In the genomic region with DNA sequence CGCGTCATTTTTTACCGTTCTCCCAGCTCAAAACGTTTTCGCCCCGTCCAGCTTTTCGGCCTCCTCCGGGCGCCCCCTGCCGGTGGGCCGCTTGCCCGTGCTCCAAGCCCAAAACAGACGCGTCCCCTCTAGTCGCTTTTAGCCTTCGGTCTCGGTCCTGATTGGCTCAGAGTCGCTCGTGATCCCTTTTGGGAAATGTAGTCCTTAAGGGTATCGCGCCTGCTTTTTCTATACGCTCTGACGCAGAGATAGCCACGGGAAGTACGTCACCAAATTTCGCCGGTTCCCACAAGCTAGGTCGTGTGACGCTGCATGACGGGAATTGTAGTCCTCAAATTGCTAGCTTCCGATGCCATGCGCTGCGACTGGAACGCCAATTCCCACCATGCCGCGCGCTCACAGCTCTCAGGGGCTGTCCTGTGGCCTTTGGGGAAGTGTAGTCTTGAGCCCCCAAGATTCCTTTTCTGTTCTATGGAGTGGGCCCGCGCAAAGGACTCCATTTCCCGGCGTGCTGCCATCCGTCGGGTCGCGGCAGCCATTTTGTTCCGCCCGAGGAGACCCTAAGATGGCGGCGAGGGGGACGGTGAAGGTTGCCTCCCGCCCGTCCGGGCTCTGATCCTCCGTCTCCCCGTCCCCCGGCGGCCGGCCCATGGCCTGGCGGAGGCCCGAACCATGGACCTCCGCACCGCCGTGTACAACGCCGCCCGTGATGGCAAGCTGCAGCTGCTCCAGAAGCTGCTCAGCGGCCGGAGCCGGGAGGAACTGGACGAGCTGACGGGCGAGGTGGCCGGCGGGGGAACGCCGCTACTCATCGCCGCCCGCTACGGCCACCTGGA, we compare ENCODE assay signal across 8 cellular contexts. TPM values are rescaled to one million over a fixed set of nuclear protein-coding genes. Genes with fewer than 3 reads are reported as not detected.
DNase-seq lines count a peak whose midpoint lies in the region; ATAC-seq, FAIRE-seq and TF ChIP-seq lines count a peak whose summit lies in the region.

TSS of gene FEM1A (plus strand) at position 552 of the 836 bp plus-strand sequence. CDS start at position 673, 121 bp downstream.

- H2AFZ ChIP-seq in trophoblast cell (ENCODE audit: insufficient read depth, low read length, poor library complexity), result peak within 1 kb of the TSS; percentile 77

- H3K9ac ChIP-seq in trophoblast cell (ENCODE audit: low read length), result peak within 1 kb of the TSS; percentile 97

- H3K27me3 Mint-ChIP-seq in T-cell (no peaks in the 10 kb centered on the region), type B pancreatic cell (peaks cover 8% of the 10 kb centered on the region)

- TF ChIP-seq CTCF in type B pancreatic cell (conservative IDR thresholded peaks at IDR 0.05), result peak; percentile 100

- H3K14ac ChIP-seq in trophoblast cell (ENCODE audit: low read length), result peak within 1 kb of the TSS; percentile 89

- no peak within 1 kb of the TSS for H2BK12ac ChIP-seq in trophoblast cell (ENCODE audit: low read length)

- peak within 1 kb of the TSS; percentile 78 for H3K18ac ChIP-seq in trophoblast cell (ENCODE audit: low read length)

- H3K79me1 ChIP-seq in trophoblast cell (ENCODE audit: low read length), result peaks cover 4% of the 10 kb centered on the region

- peak within 1 kb of the TSS; percentile 81 for H2BK120ac ChIP-seq in trophoblast cell (ENCODE audit: insufficient read depth, low read length, poor library complexity)

- peaks cover 23 to 26% of the 10 kb centered on the region in 2 experiments for H3K36me3 ChIP-seq in trophoblast cell (ENCODE audit: control insufficient read depth in 1 of 2, insufficient read depth in 2 of 2, low read length in 2 of 2)

- H3K4me3 Mint-ChIP-seq in T-cell (peak within 1 kb of the TSS; percentile 77 to 85 (median 77)), type B pancreatic cell (peak within 1 kb of the TSS; percentile 90)

- peak; percentile 79 for TF ChIP-seq POLR2A in GM12892 (IDR thresholded peaks at IDR 0.05; ENCODE audit: low read depth, low read length)

- H3K27ac ChIP-seq in adipose tissue (ENCODE audit: low read depth, low read length), result peak within 1 kb of the TSS; percentile 1
- H3K27ac ChIP-seq in trophoblast cell (ENCODE audit: low read depth, low read length), result peak within 1 kb of the TSS; percentile 80

- peak within 1 kb of the TSS; percentile 96 for H4K8ac ChIP-seq in trophoblast cell (ENCODE audit: low read depth, low read length)

- peaks cover 15% of the 10 kb centered on the region for H3K36me3 Mint-ChIP-seq in T-cell
- peaks cover under 1% of the 10 kb centered on the region for H3K36me3 Mint-ChIP-seq in type B pancreatic cell

- 0 to 1% (median 0%) methylated on average over 57 to 80 of the region's 80 CpGs for WGBS in adipose tissue, 3 donors
- WGBS in trophoblast cell (ENCODE audit: extremely low coverage, insufficient coverage, insufficient read length), result no CpG with 5 or more reads among the region's 80 CpGs

- peaks cover 6 to 9% of the 10 kb centered on the region in 2 experiments for H3K4me1 ChIP-seq in trophoblast cell (ENCODE audit: control insufficient read depth in 1 of 2, insufficient read depth in 2 of 2, low read length in 2 of 2)

- peaks cover 12% of the 10 kb centered on the region for H3K79me2 ChIP-seq in trophoblast cell (ENCODE audit: control insufficient read depth, insufficient read depth, low read length, poor library complexity)

- CTCF ChIA-PET in T-cell (lab: Charles Lee), result interaction anchor here in 1 of 2 donors (0.6 to 2.3 kb wide), 32 partner anchors 9 to 1356 kb away, joined by 3 to 36 read pairs (median 4); partner anchors contain the start of genes CHAF1A, DPP9, HDGFL2 and PTPRS

- intact Hi-C loops in cardiac septum (cut with DNase I), result no loop called here

- POLR2A ChIA-PET in T-cell (lab: Charles Lee), result interaction anchor here in 1 of 2 donors (0.5 to 0.7 kb wide), 5 partner anchors 30 to 792 kb away, joined by 3 to 6 read pairs (median 4); no protein-coding TSS in a partner anchor

- DNase-seq in GM12892 (ENCODE audit: insufficient read length) (peak; percentile 93), NCI-H1436 treated with DMSO at 0.1 percent for 48 hours (lab: John Stamatoyannopoulos, UW) (peak; percentile 99), T-cell (peak; percentile 93 to 100 (median 99)), cardiac septum (ENCODE audit: low spot score) (peak; percentile 100), trophoblast cell (peak; percentile 100), type B pancreatic cell (ENCODE audit: extremely low spot score, unreplicated experiment) (peak; percentile 98)

- H3K9me3 Mint-ChIP-seq in T-cell (no peaks in the 10 kb centered on the region), type B pancreatic cell (no peaks in the 10 kb centered on the region)

- H3K4me2 ChIP-seq in trophoblast cell (ENCODE audit: low read length), result peak within 1 kb of the TSS; percentile 83

- H3K4me1 Mint-ChIP-seq in T-cell, result peaks cover 20 to 40% (median 39%) of the 10 kb centered on the region in 3 donors
- H3K4me1 Mint-ChIP-seq in type B pancreatic cell (ENCODE audit: unreplicated experiment), result peaks cover 8% of the 10 kb centered on the region

- H4K12ac ChIP-seq in trophoblast cell (ENCODE audit: low read depth, low read length), result peak within 1 kb of the TSS; percentile 87

- FAIRE-seq in GM12892 (lab: Jason Lieb, UNC), result peak; percentile 98

- H3K27ac Mint-ChIP-seq in T-cell (peak within 1 kb of the TSS; percentile 76 to 87), type B pancreatic cell (peak within 1 kb of the TSS; percentile 86)

- H3K23ac ChIP-seq in trophoblast cell (ENCODE audit: low read length), result no peak within 1 kb of the TSS

- H4K91ac ChIP-seq in trophoblast cell (ENCODE audit: low read depth, low read length), result peak within 1 kb of the TSS; percentile 90

- peak within 1 kb of the TSS; percentile 52 for H2BK5ac ChIP-seq in trophoblast cell (ENCODE audit: low read depth, low read length, poor library complexity)

- H3K4me3 ChIP-seq in trophoblast cell (ENCODE audit: low read depth, low read length), result peak within 1 kb of the TSS; percentile 99

- no peaks in the 10 kb centered on the region for H3K27me3 ChIP-seq in trophoblast cell (ENCODE audit: insufficient read depth, low read length)

- H3K4ac ChIP-seq in trophoblast cell (ENCODE audit: low read depth, low read length), result peak within 1 kb of the TSS; percentile 64

- peak; percentile 91 for ATAC-seq in HG02852 (IDR thresholded peaks at IDR 0.05; ENCODE audit: unreplicated experiment)
- ATAC-seq in T-cell (replicated peaks in 1 of 4), result peak; percentile 92 to 97 (median 94)

- peak within 1 kb of the TSS; percentile 60 for H2AK5ac ChIP-seq in trophoblast cell (ENCODE audit: low read length)

- no peaks in the 10 kb centered on the region for H3K9me3 ChIP-seq in trophoblast cell (ENCODE audit: insufficient read depth, low read depth, low read length)

RNA-seq across cellular contexts. Expression of gene FEM1A, which starts in this region (rescaled TPM):
- polyA plus RNA-seq in GM12892 (2012; ENCODE audit: missing spikeins), result 0.17 TPM
- 10 to 100 TPM in 4 of 5 donors, 1 to 10 TPM in 1; 9.7 to 17.7 (median 16.1) TPM for total RNA-seq in T-cell
- polyA plus RNA-seq in adipose tissue, result 1 to 10 TPM; 3.3 to 6.1 (median 5.5) TPM
- 33.2 TPM for total RNA-seq in cardiac septum
- polyA plus RNA-seq in trophoblast cell (2013), result 6.2 TPM in 2 replicates
- total RNA-seq in type B pancreatic cell (ENCODE audit: low replicate concordance), result 13.3 and 13.7 TPM in 2 replicates

Comparison
In these comparisons a context has a peak if more than half of its experiments do, and no peak if none do; other contexts are left out.
1. Peak in every context shown above with its lines: DNase-seq, ATAC-seq, H3K4me3 ChIP-seq and H3K27ac ChIP-seq.